27 cellular contexts compared by ENCODE assay signal in genomic region chr9:104779334-104779733, GRCh38.
"Had no signal": no experiment of that assay in that cellular context is flagged by ENCODE, and none has a peak within 500 bp of the region (broad histone marks: within the 10 kb centered on the region; RNA-seq: fewer than 3 reads in every experiment).

No MANE protein-coding gene starts in this region.

- H3K4me1 ChIP-seq: ascending aorta had no signal

- H3K27ac ChIP-seq: ascending aorta, body of pancreas, PC-9 had no signal

- ATAC-seq: activated naive CD4-positive, alpha-beta T cell treated with anti-CD3 and anti-CD28 coated beads, Interleukin-2, amount 50 U/mL, for 72 hours; activated naive CD8-positive, alpha-beta T cell treated with anti-CD3 and anti-CD28 coated beads, Interleukin-2, amount 50 U/mL, for 24 hours; activated T-cell treated with anti-CD3 and anti-CD28 coated beads, Interleukin-2, amount 50 U/mL, for 4 hours; body of pancreas; K562; T-helper 17 cell had no signal

- H3K9me3 ChIP-seq: ascending aorta, body of pancreas had no signal

- H3K4me2 ChIP-seq: PC-9 had no signal

- H3K9me3 Mint-ChIP-seq: activated B cell treated with CpG ODN at 0.5 μM for 24 hours; activated CD4-positive, alpha-beta T cell treated with anti-CD3 and anti-CD28 coated beads, Interleukin-2, amount 10 ng/mL, durations not matched to agents 24 days and 14 days; activated naive CD4-positive, alpha-beta T cell treated with anti-CD3 and anti-CD28 coated beads, Interleukin-2, amount 50 U/mL, for 72 hours; activated naive CD8-positive, alpha-beta T cell treated with anti-CD3 and anti-CD28 coated beads, Interleukin-2, amount 50 U/mL, for 24 hours; activated T-cell treated with anti-CD3 and anti-CD28 coated beads, Interleukin-2, amount 50 U/mL, for 4 hours; central memory CD8-positive, alpha-beta T cell had no signal

- H3K27me3 ChIP-seq: ascending aorta, body of pancreas had no signal

- H3K36me3 Mint-ChIP-seq: activated naive CD4-positive, alpha-beta T cell treated with anti-CD3 and anti-CD28 coated beads, Interleukin-2, amount 50 U/mL, for 72 hours had no signal

- H3K4me3 Mint-ChIP-seq: activated B cell treated with CpG ODN at 0.5 μM for 24 hours; activated CD4-positive, alpha-beta T cell treated with anti-CD3 and anti-CD28 coated beads, Interleukin-2, amount 10 ng/mL, durations not matched to agents 24 days and 14 days; activated naive CD8-positive, alpha-beta T cell treated with anti-CD3 and anti-CD28 coated beads, Interleukin-2, amount 50 U/mL, for 24 hours; activated T-cell treated with anti-CD3 and anti-CD28 coated beads, Interleukin-2, amount 50 U/mL, for 4 hours; central memory CD8-positive, alpha-beta T cell; T-helper 17 cell had no signal

- H3K4me3 ChIP-seq: ascending aorta, body of pancreas, K562, PC-9 had no signal

- H3K27me3 Mint-ChIP-seq: activated B cell treated with CpG ODN at 0.5 μM for 24 hours; activated naive CD8-positive, alpha-beta T cell treated with anti-CD3 and anti-CD28 coated beads, Interleukin-2, amount 50 U/mL, for 24 hours; T-helper 17 cell had no signal

- H3K27ac Mint-ChIP-seq: activated CD4-positive, alpha-beta T cell treated with anti-CD3 and anti-CD28 coated beads, Interleukin-2, amount 10 ng/mL, durations not matched to agents 24 days and 14 days; activated naive CD4-positive, alpha-beta T cell treated with anti-CD3 and anti-CD28 coated beads, Interleukin-2, amount 50 U/mL, for 72 hours; activated naive CD8-positive, alpha-beta T cell treated with anti-CD3 and anti-CD28 coated beads, Interleukin-2, amount 50 U/mL, for 24 hours; T-helper 17 cell had no signal

- H3K4me1 Mint-ChIP-seq: activated CD4-positive, alpha-beta T cell treated with anti-CD3 and anti-CD28 coated beads, Interleukin-2, amount 10 ng/mL, durations not matched to agents 24 days and 14 days; central memory CD8-positive, alpha-beta T cell; T-helper 17 cell had no signal

- DNase-seq: activated B cell treated with CpG ODN at 0.5 μM for 24 hours; activated CD4-positive, alpha-beta T cell treated with anti-CD3 and anti-CD28 coated beads for 1 hour; activated CD4-positive, alpha-beta T cell treated with anti-CD3 and anti-CD28 coated beads, Interleukin-2, amount 50 U/mL, for 48 hours; activated CD8-positive, alpha-beta memory T cell treated with anti-CD3 and anti-CD28 coated beads for 24 hours; activated effector memory CD4-positive, alpha-beta T cell treated with anti-CD3 and anti-CD28 coated beads, Interleukin-2, amount 50 U/mL, for 16 hours; activated naive CD4-positive, alpha-beta T cell treated with Interleukin-2 at 50 U/mL for 16 hours; activated naive CD8-positive, alpha-beta T cell treated with anti-CD3 and anti-CD28 coated beads, Interleukin-2, amount 50 U/mL, for 24 hours; activated T-cell treated with anti-CD3 and anti-CD28 coated beads, Interleukin-2, amount 50 U/mL, for 4 hours; amniotic stem cell; body of pancreas; cortex of kidney; Karpas-422; MM.1S; NCI-H1694; NCI-H2029 treated with DMSO at 0.1 percent for 48 hours; NCI-H2171 treated with DMSO at 0.1 percent for 48 hours; NCI-H226; NCI-H524 treated with DMSO at 0.1 percent for 48 hours; PC-9; SHP77 treated with DMSO at 0.1 percent for 48 hours; T-helper 17 cell; T1000 had no signal
